14 cellular contexts compared by ENCODE assay signal in genomic region chr1:213110349-213111300, GRCh38. TPM values are rescaled to one million over a fixed set of nuclear protein-coding genes. Genes with fewer than 3 reads are reported as not detected.
DNase-seq lines count a peak whose midpoint lies in the region; ATAC-seq and TF ChIP-seq lines count a peak whose summit lies in the region.
"Had no signal": no experiment of that assay in that cellular context is flagged by ENCODE, and none has a peak within 500 bp of the region (broad histone marks: within the 10 kb centered on the region; RNA-seq: fewer than 3 reads in every experiment).

No MANE protein-coding gene starts in this region.

- no peaks in the 10 kb centered on the region; the same call in 1 of the 2 replicates for H3K36me3 ChIP-seq in GM06990 (ENCODE audit: control insufficient read depth, insufficient read depth, low read length)

- H3K27me3 Mint-ChIP-seq in activated CD8-positive, alpha-beta T cell treated with anti-CD3 and anti-CD28 coated beads for 36 hours = no peaks in the 10 kb centered on the region
- H3K27me3 Mint-ChIP-seq: dendritic cell treated with granulocyte-macrophage colony-stimulating factor and Interleukin-4, amounts not matched to agents 40 ng/mL and 50 ng/mL, for 4 days; IgD-negative memory B cell had no signal

- ATAC-seq in GM19397 (IDR thresholded peaks at IDR 0.05; ENCODE audit: unreplicated experiment) (peak; percentile 45), HG02870 (IDR thresholded peaks at IDR 0.05; ENCODE audit: unreplicated experiment) (peak; percentile 86), GM18520 (IDR thresholded peaks at IDR 0.05; ENCODE audit: unreplicated experiment) (no peak)
- no peak for ATAC-seq in activated CD8-positive, alpha-beta T cell treated with anti-CD3 and anti-CD28 coated beads for 36 hours
- ATAC-seq: left lobe of liver had no signal

- peaks cover 9% of the 10 kb centered on the region for H3K36me3 Mint-ChIP-seq in activated CD8-positive, alpha-beta T cell treated with anti-CD3 and anti-CD28 coated beads for 36 hours (ENCODE audit: low read depth)

- TF ChIP-seq CTCF in GM06990 (IDR thresholded peaks at IDR 0.05; ENCODE audit: insufficient read depth, low read length, poor library complexity, severe bottlenecking) = no peak
- TF ChIP-seq CTCF in activated CD8-positive, alpha-beta T cell treated with anti-CD3 and anti-CD28 coated beads for 36 hours (IDR thresholded peaks at IDR 0.05) = no peak

- H3K4me1 Mint-ChIP-seq in activated CD8-positive, alpha-beta T cell treated with anti-CD3 and anti-CD28 coated beads for 36 hours (ENCODE audit: low read depth) = peaks cover 11% of the 10 kb centered on the region

- no peak overlapping the region for H3K4me3 Mint-ChIP-seq in activated CD8-positive, alpha-beta T cell treated with anti-CD3 and anti-CD28 coated beads for 36 hours
- H3K4me3 Mint-ChIP-seq: dendritic cell treated with granulocyte-macrophage colony-stimulating factor and Interleukin-4, amounts not matched to agents 40 ng/mL and 50 ng/mL, for 4 days had no signal

- POLR2A ChIA-PET in activated CD8-positive, alpha-beta T cell treated with anti-CD3 and anti-CD28 coated beads for 36 hours (lab: Charles Lee) = no interaction called here

- DNase-seq in GM06990 (ENCODE audit: extremely low read depth, insufficient read length) = peak; percentile 15
- DNase-seq in activated CD8-positive, alpha-beta T cell treated with anti-CD3 and anti-CD28 coated beads for 36 hours = peak; percentile 41
- no peak for DNase-seq in stimulated activated CD8-positive, alpha-beta memory T cell treated with anti-CD3 and anti-CD28 coated beads, Interleukin-4, amount 100 ng/mL, for 48 hours
- no peak for DNase-seq in DMS79 treated with DMSO at 0.1 percent for 48 hours (lab: John Stamatoyannopoulos, UW)
- no peak for DNase-seq in SIG-M5 treated with dmso at 0.1 percent for 504 hours (lab: John Stamatoyannopoulos, UW; ENCODE audit: unreplicated experiment)
- DNase-seq: activated CD4-positive, alpha-beta T cell treated with anti-CD3 and anti-CD28 coated beads, Interleukin-2, amount 50 U/mL, for 48 hours had no signal

- H3K27ac Mint-ChIP-seq in activated CD8-positive, alpha-beta T cell treated with anti-CD3 and anti-CD28 coated beads for 36 hours = no peak overlapping the region
- H3K27ac Mint-ChIP-seq: activated naive CD4-positive, alpha-beta T cell treated with anti-CD3 and anti-CD28 coated beads, Interleukin-2, amount 50 U/mL, for 72 hours; dendritic cell treated with granulocyte-macrophage colony-stimulating factor and Interleukin-4, amounts not matched to agents 40 ng/mL and 50 ng/mL, for 4 days; IgD-negative memory B cell had no signal

- no peak overlapping the region for H3K4me3 ChIP-seq in GM06990 (replicated peaks; ENCODE audit: low read depth, low read length)
- H3K4me3 ChIP-seq: SJSA1 had no signal

- no peaks in the 10 kb centered on the region for H3K27me3 ChIP-seq in GM06990 (replicated peaks; ENCODE audit: control insufficient read depth, insufficient read depth, low read length)
- H3K27me3 ChIP-seq: SJSA1 had no signal

- intact Hi-C loops in activated CD8-positive, alpha-beta T cell treated with anti-CD3 and anti-CD28 coated beads for 36 hours (cut with micrococcal nuclease) = no loop called here

- CTCF ChIA-PET in activated CD8-positive, alpha-beta T cell treated with anti-CD3 and anti-CD28 coated beads for 36 hours (lab: Charles Lee) = interaction anchor here (1.3 kb wide), 1 partner anchor 12 kb away, joined by 4 read pairs; no protein-coding TSS in a partner anchor

- H3K9me3 Mint-ChIP-seq in activated CD8-positive, alpha-beta T cell treated with anti-CD3 and anti-CD28 coated beads for 36 hours = no peaks in the 10 kb centered on the region
- H3K9me3 Mint-ChIP-seq: dendritic cell treated with granulocyte-macrophage colony-stimulating factor and Interleukin-4, amounts not matched to agents 40 ng/mL and 50 ng/mL, for 4 days had no signal

RNA-seq across cellular contexts. Expression of gene RPS6KC1, which starts 59.6 kb away (rescaled TPM):
- total RNA-seq in activated CD8-positive, alpha-beta T cell treated with anti-CD3 and anti-CD28 coated beads for 36 hours = 1 to 10 TPM; 5.3 TPM

Comparison
In these comparisons a context has a peak if more than half of its experiments do, and no peak if none do; other contexts are left out.
1. DNase-seq: peak in GM06990 (single experiment) and activated CD8-positive, alpha-beta T cell treated with anti-CD3 and anti-CD28 coated beads for 36 hours (single experiment); none in stimulated activated CD8-positive, alpha-beta memory T cell treated with anti-CD3 and anti-CD28 coated beads, Interleukin-4, amount 100 ng/mL, for 48 hours (single experiment), DMS79 treated with DMSO at 0.1 percent for 48 hours (single experiment) and SIG-M5 treated with dmso at 0.1 percent for 504 hours (single experiment).
2. ATAC-seq: peak in GM19397 (single experiment) and HG02870 (single experiment); none in activated CD8-positive, alpha-beta T cell treated with anti-CD3 and anti-CD28 coated beads for 36 hours (single experiment) and GM18520 (single experiment).